In genomic region chr2:20349457-20350034, GRCh38 we compare ENCODE assay signal across 8 cellular contexts. TPM values are rescaled to one million over a fixed set of nuclear protein-coding genes. Genes with fewer than 3 reads are reported as not detected.
DNase-seq lines count a peak whose midpoint lies in the region; ATAC-seq, FAIRE-seq and TF ChIP-seq lines count a peak whose summit lies in the region.

No MANE protein-coding gene starts in this region.

- no peak for FAIRE-seq in GM12891 (lab: Jason Lieb, UNC)

- H3K36me3 Mint-ChIP-seq in stimulated activated effector memory CD8-positive, alpha-beta T cell treated with anti-CD3 and anti-CD28 coated beads, Interleukin-12 subunit alpha, Interleukin-12 subunit beta, amount 100 ng/mL, for 72 hours = peaks cover 51% of the 10 kb centered on the region

- no peaks in the 10 kb centered on the region for H3K27me3 ChIP-seq in PC-9 (ENCODE audit: insufficient read depth, low read depth)
- H3K27me3 ChIP-seq in esophagus muscularis mucosa = no peaks in the 10 kb centered on the region
- no peaks in the 10 kb centered on the region for H3K27me3 ChIP-seq in prostate gland (replicated peaks; ENCODE audit: insufficient read depth)

- intact Hi-C loops in PC-9 (cut with micrococcal nuclease; ENCODE audit: unreplicated experiment) (no loop called here), esophagus muscularis mucosa (cut with DNase I) (no loop called here), prostate gland (cut with DNase I) (no loop called here)

- H3K9me3 Mint-ChIP-seq in stimulated activated effector memory CD8-positive, alpha-beta T cell treated with anti-CD3 and anti-CD28 coated beads, Interleukin-12 subunit alpha, Interleukin-12 subunit beta, amount 100 ng/mL, for 72 hours = no peaks in the 10 kb centered on the region

- H3K4me3 ChIP-seq in GM12865 (ENCODE audit: low read depth, low read length) (peak overlapping the region; percentile 88), PC-9 (peak overlapping the region; percentile 81), esophagus muscularis mucosa (peak overlapping the region; percentile 83 to 91 (median 87)), prostate gland (peak overlapping the region; percentile 89 to 90)

- no TSS peak for BruUV-seq in PC-9 (replicated peaks; lab: Mats Ljungman, UMichigan)

- peaks cover 35% of the 10 kb centered on the region for H3K4me1 Mint-ChIP-seq in stimulated activated effector memory CD8-positive, alpha-beta T cell treated with anti-CD3 and anti-CD28 coated beads, Interleukin-12 subunit alpha, Interleukin-12 subunit beta, amount 100 ng/mL, for 72 hours

- DNase-seq in GM12865 (ENCODE audit: low read depth) (no peak), PC-9 (peak in 1 of 2 experiments; percentile 36), esophagus muscularis mucosa (ENCODE audit: extremely low spot score) (no peak), prostate gland (ENCODE audit: low spot score) (no peak), GM12891 (ENCODE audit: insufficient read length, low spot score) (no peak), nucleus accumbens (lab: John Stamatoyannopoulos, UW) (no peak), dedifferentiated amniotic fluid mesenchymal stem cell (ENCODE audit: extremely low spot score) (no peak)
- no peak for DNase-seq in stimulated activated effector memory CD8-positive, alpha-beta T cell treated with anti-CD3 and anti-CD28 coated beads, Interleukin-12 subunit alpha, Interleukin-12 subunit beta, amount 100 ng/mL, for 72 hours (ENCODE audit: low spot score in 2 of 2)

- H3F3A ChIP-seq in PC-9 (ENCODE audit: insufficient read depth, low read depth) = peaks cover 24% of the 10 kb centered on the region

- H2AFZ ChIP-seq in PC-9 = peak overlapping the region; percentile 72; the same call in 1 of the 2 replicates

- peak overlapping the region; percentile 92 for H3K4me2 ChIP-seq in PC-9

- peaks cover 59% of the 10 kb centered on the region for H3K79me2 ChIP-seq in PC-9 (ENCODE audit: low read depth)

- H3K9me2 ChIP-seq in PC-9 (ENCODE audit: insufficient read depth) = no peaks in the 10 kb centered on the region

- ATAC-seq in stimulated activated effector memory CD8-positive, alpha-beta T cell treated with anti-CD3 and anti-CD28 coated beads, Interleukin-12 subunit alpha, Interleukin-12 subunit beta, amount 100 ng/mL, for 72 hours = no peak

- H3K4me3 Mint-ChIP-seq in stimulated activated effector memory CD8-positive, alpha-beta T cell treated with anti-CD3 and anti-CD28 coated beads, Interleukin-12 subunit alpha, Interleukin-12 subunit beta, amount 100 ng/mL, for 72 hours = no peak overlapping the region

- H3K36me3 ChIP-seq in PC-9 (ENCODE audit: low read depth) (peaks cover 14% of the 10 kb centered on the region), esophagus muscularis mucosa (no peaks in the 10 kb centered on the region), prostate gland (no peaks in the 10 kb centered on the region)

- H3K27ac Mint-ChIP-seq in stimulated activated effector memory CD8-positive, alpha-beta T cell treated with anti-CD3 and anti-CD28 coated beads, Interleukin-12 subunit alpha, Interleukin-12 subunit beta, amount 100 ng/mL, for 72 hours = no peak overlapping the region

- H3K27ac ChIP-seq in PC-9 = peak overlapping the region; percentile 88
- H3K27ac ChIP-seq in esophagus muscularis mucosa (replicated peaks in 1 of 4) = peak overlapping the region; percentile 90 to 96 (median 95)
- H3K27ac ChIP-seq in prostate gland = peak overlapping the region; percentile 98

- no peaks in the 10 kb centered on the region for H3K9me3 ChIP-seq in PC-9 (ENCODE audit: insufficient read depth, low read depth)
- no peaks in the 10 kb centered on the region for H3K9me3 ChIP-seq in esophagus muscularis mucosa
- no peaks in the 10 kb centered on the region for H3K9me3 ChIP-seq in prostate gland

- no peak for TF ChIP-seq CTCF in GM12865 (IDR thresholded peaks at IDR 0.05; ENCODE audit: insufficient read depth, low read depth, low read length, missing control alignments)
- TF ChIP-seq CTCF in PC-9 (conservative IDR thresholded peaks at IDR 0.05) = no peak
- TF ChIP-seq CTCF in esophagus muscularis mucosa (IDR thresholded peaks at IDR 0.05) = no peak
- no peak for TF ChIP-seq CTCF in prostate gland (IDR thresholded peaks at IDR 0.05)

- H3K4me1 ChIP-seq in PC-9 (replicated peaks; ENCODE audit: insufficient read depth) (peaks cover 47% of the 10 kb centered on the region), esophagus muscularis mucosa (peaks cover 31 to 75% (median 69%) of the 10 kb centered on the region in 4 donors), prostate gland (replicated peaks) (peaks cover 10% of the 10 kb centered on the region)

- 2% methylated on average over 7 of the region's 7 CpGs for WGBS in esophagus muscularis mucosa
- WGBS in prostate gland = 1% methylated on average over 7 of the region's 7 CpGs

- TF ChIP-seq POLR2A in esophagus muscularis mucosa (IDR thresholded peaks at IDR 0.05; ENCODE audit: low read depth) = no peak
- no peak for TF ChIP-seq POLR2A in prostate gland (IDR thresholded peaks at IDR 0.05)
- TF ChIP-seq POLR2A in GM12891 (IDR thresholded peaks at IDR 0.05; ENCODE audit: low read depth, low read length) = no peak

- POLR2A ChIA-PET in PC-9 (lab: Charles Lee; ENCODE audit: unreplicated experiment) = interaction anchor here (0.6 to 0.7 kb wide), 3 partner anchors 44 to 1927 kb away, joined by 3 to 10 read pairs (median 3); no protein-coding TSS in a partner anchor

- H4K20me1 ChIP-seq in PC-9 (ENCODE audit: insufficient read depth) = peaks cover 53% of the 10 kb centered on the region

- CTCF ChIA-PET in PC-9 (lab: Charles Lee) = interaction anchor here (0.7 to 1.1 kb wide), 2 partner anchors 23 to 302 kb away, joined by 3 read pairs; partner anchors contain the start of gene HS1BP3

- no peak for TF ChIP-seq EP300 in esophagus muscularis mucosa (IDR thresholded peaks at IDR 0.05)

TF ChIP-seq in GM12891, 5 proteins besides CTCF, POLR2A, EP300 and RAD21:
- TF ChIP-seq PAX5 (IDR thresholded peaks at IDR 0.05; ENCODE audit: insufficient read depth, low read length, severe bottlenecking) = no peak

RNA-seq across cellular contexts. Expression of gene PUM2, which starts 1.1 kb away (rescaled TPM):
- total RNA-seq in PC-9 (2021) (93.3 and 99.3 TPM in 2 replicates), esophagus muscularis mucosa (100 to 1,000 TPM in 1 of 4 donors, 10 to 100 TPM in 3; 73.7 to 113 (median 93.1) TPM), prostate gland (10 to 100 TPM; 60.8 to 89.0 TPM)
- 23.3 TPM for polyA plus RNA-seq in GM12891 (2012; ENCODE audit: low read depth, missing spikeins)
